ENCODE assay signal across 28 cellular contexts in the genomic region with DNA sequence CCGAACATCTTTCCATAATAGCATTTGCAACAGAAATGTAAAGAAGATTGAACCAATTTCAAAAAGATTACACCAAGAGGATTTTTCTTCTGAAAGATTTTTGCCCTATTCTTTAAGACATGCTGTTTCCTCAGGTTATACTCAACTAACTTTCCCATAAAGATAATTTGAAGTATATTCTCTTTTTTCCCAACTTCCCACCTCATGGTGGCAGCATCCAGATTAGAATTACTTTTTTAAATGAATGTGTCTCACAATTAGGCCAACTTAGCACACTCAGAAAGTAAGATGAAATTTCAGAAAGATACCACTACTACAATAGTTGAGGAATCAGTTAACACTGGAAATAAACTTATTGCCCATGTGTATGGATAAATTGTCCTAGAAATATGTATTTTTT.
"Had no signal": no experiment of that assay in that cellular context is flagged by ENCODE, and none has a peak within 500 bp of the region (broad histone marks: within the 10 kb centered on the region; RNA-seq: fewer than 3 reads in every experiment).

No MANE protein-coding gene starts in this region.

- DNase-seq: colonic mucosa; effector CD8-positive, alpha-beta T cell; erythroblast; esophagus squamous epithelium; hypothalamus; immature natural killer cell; islet precursor cell; kidney glomerular epithelial cell; left ventricle myocardium superior; lower lobe of right lung; mucosa of descending colon; naive B cell; right lobe of liver; small intestine; stimulated activated CD4-positive, alpha-beta T cell treated with anti-CD3 and anti-CD28 coated beads, Interleukin-15, amount 100 ng/mL, for 24 hours; stimulated activated CD4-positive, alpha-beta T cell treated with anti-CD3 and anti-CD28 coated beads, Interleukin-2, amount 100 ng/mL, for 48 hours; stimulated activated naive B cell treated with anti-CD40 and anti-IgM and Interleukin-4, amounts not matched to agents 10 μg/mL and 1 μg/mL and 100 μg/mL, for 72 hours; stimulated activated naive CD8-positive, alpha-beta T cell treated with anti-CD3 and anti-CD28 coated beads, Interleukin-15, amount 100 ng/mL, for 72 hours; trophoblast cell had no signal

- H3K4me1 Mint-ChIP-seq: memory B cell, naive B cell had no signal

- H3K36me3 Mint-ChIP-seq: immature natural killer cell; memory B cell; naive B cell; natural killer cell treated with Interleukin-12 subunit alpha and Interleukin-12 subunit beta and Interleukin-15 and Interleukin-18, amount 100 ng/mL, for 72 hours; stimulated activated naive B cell treated with anti-CD40 and anti-IgM and Interleukin-4, amounts not matched to agents 10 μg/mL and 1 μg/mL and 100 μg/mL, for 72 hours had no signal

- H3K27ac Mint-ChIP-seq: dendritic cell treated with granulocyte-macrophage colony-stimulating factor and Interleukin-4, amounts not matched to agents 40 ng/mL and 50 ng/mL, for 4 days; immature natural killer cell; memory B cell; mesothelial cell of epicardium; naive B cell; progenitor cell of endocrine pancreas; stimulated activated naive B cell treated with anti-CD40 and anti-IgM and Interleukin-4, amounts not matched to agents 10 μg/mL and 1 μg/mL and 100 μg/mL, for 72 hours had no signal

- H3K27me3 Mint-ChIP-seq: dendritic cell treated with granulocyte-macrophage colony-stimulating factor and Interleukin-4, amounts not matched to agents 40 ng/mL and 50 ng/mL, for 4 days; naive B cell; natural killer cell treated with Interleukin-12 subunit alpha and Interleukin-12 subunit beta and Interleukin-15 and Interleukin-18, amount 100 ng/mL, for 72 hours; progenitor cell of endocrine pancreas; stimulated activated naive B cell treated with anti-CD40 and anti-IgM and Interleukin-4, amounts not matched to agents 10 μg/mL and 1 μg/mL and 100 μg/mL, for 72 hours; stimulated activated naive CD8-positive, alpha-beta T cell treated with anti-CD3 and anti-CD28 coated beads, Interleukin-15, amount 100 ng/mL, for 72 hours had no signal

- H3K9me3 Mint-ChIP-seq: immature natural killer cell; stimulated activated naive B cell treated with anti-CD40 and anti-IgM and Interleukin-4, amounts not matched to agents 10 μg/mL and 1 μg/mL and 100 μg/mL, for 72 hours; stimulated activated naive CD8-positive, alpha-beta T cell treated with anti-CD3 and anti-CD28 coated beads, Interleukin-15, amount 100 ng/mL, for 72 hours had no signal

- H3K27ac ChIP-seq: colonic mucosa, lower lobe of right lung, parathyroid adenoma, right lobe of liver, suprapubic skin, vagina had no signal

- H3K4me3 Mint-ChIP-seq: dendritic cell treated with granulocyte-macrophage colony-stimulating factor and Interleukin-4, amounts not matched to agents 40 ng/mL and 50 ng/mL, for 4 days; immature natural killer cell; memory B cell; mesothelial cell of epicardium; naive B cell; natural killer cell treated with Interleukin-12 subunit alpha and Interleukin-12 subunit beta and Interleukin-15 and Interleukin-18, amount 100 ng/mL, for 72 hours; neural crest cell; stimulated activated naive B cell treated with anti-CD40 and anti-IgM and Interleukin-4, amounts not matched to agents 10 μg/mL and 1 μg/mL and 100 μg/mL, for 72 hours; stimulated activated naive CD8-positive, alpha-beta T cell treated with anti-CD3 and anti-CD28 coated beads, Interleukin-15, amount 100 ng/mL, for 72 hours had no signal

- H3K4me3 ChIP-seq: colonic mucosa, esophagus squamous epithelium, lower lobe of right lung, mucosa of descending colon, right lobe of liver, suprapubic skin, vagina had no signal

- ATAC-seq: left ventricle myocardium superior; lower lobe of right lung; mucosa of descending colon; natural killer cell treated with Interleukin-12 subunit alpha and Interleukin-12 subunit beta and Interleukin-15 and Interleukin-18, amount 100 ng/mL, for 72 hours; right lobe of liver; stimulated activated naive B cell treated with anti-CD40 and anti-IgM and Interleukin-4, amounts not matched to agents 10 μg/mL and 1 μg/mL and 100 μg/mL, for 72 hours; stimulated activated naive CD8-positive, alpha-beta T cell treated with anti-CD3 and anti-CD28 coated beads, Interleukin-15, amount 100 ng/mL, for 72 hours had no signal
